ENCODE assay signal across 1 cellular context in genomic region chr15:76065267-76065666, GRCh38.
TF ChIP-seq lines count a peak whose summit lies in the region.

No MANE protein-coding gene starts in this region.

TF ChIP-seq in GM23338, 12 proteins besides CTCF, POLR2A, EP300 and RAD21 (continued from another document):
- TF ChIP-seq ZNF462 (CRISPR knock-in tag; IDR thresholded peaks at IDR 0.05) (no peak), STAT1 (IDR thresholded peaks at IDR 0.05; ENCODE audit: unreplicated experiment) (no peak), POLR2AphosphoS5 (IDR thresholded peaks at IDR 0.05; ENCODE audit: low read depth) (no peak), ETS1 (IDR thresholded peaks at IDR 0.05) (no peak)
